ENCODE assay signal across 8 cellular contexts in genomic region chrX:56800801-56801200, GRCh38.
DNase-seq lines count a peak whose midpoint lies in the region; ATAC-seq and TF ChIP-seq lines count a peak whose summit lies in the region.

No MANE protein-coding gene starts in this region.

- H3K9me3 Mint-ChIP-seq in progenitor cell of endocrine pancreas (ENCODE audit: low read depth), result peaks cover 13% of the 10 kb centered on the region

- ATAC-seq in HG03520 (IDR thresholded peaks at IDR 0.05; ENCODE audit: unreplicated experiment) (peak; percentile 74), GM18861 (IDR thresholded peaks at IDR 0.05; ENCODE audit: unreplicated experiment) (no peak)

- H3K4me1 Mint-ChIP-seq in progenitor cell of endocrine pancreas (ENCODE audit: low read depth), result peaks cover 1% of the 10 kb centered on the region

- H3K4me3 Mint-ChIP-seq in progenitor cell of endocrine pancreas (ENCODE audit: low read depth), result no peak overlapping the region

- TF ChIP-seq CTCF in progenitor cell of endocrine pancreas (IDR thresholded peaks at IDR 0.05; ENCODE audit: unreplicated experiment), result no peak

- DNase-seq in activated CD4-positive, CD25-positive, alpha-beta regulatory T cell treated with anti-CD3 and anti-CD28 coated beads, Interleukin-2, amount 50 U/mL, for 16 hours (ENCODE audit: low read depth, low spot score), result peak; percentile 16
- DNase-seq in activated CD4-positive, CD25-positive, alpha-beta regulatory T cell treated with anti-CD3 and anti-CD28 coated beads, Interleukin-2, amount 50 U/mL, for 72 hours, result no peak
- DNase-seq in activated effector memory CD4-positive, alpha-beta T cell treated with anti-CD3 and anti-CD28 coated beads, Interleukin-2, amount 50 U/mL, for 16 hours, result peak; percentile 81
- DNase-seq in stimulated activated CD4-positive, alpha-beta T cell treated with anti-CD3 and anti-CD28 coated beads, TNF-alpha, amount 100 ng/mL, for 4 hours (ENCODE audit: low read depth in 3 of 3), result peak in 2 of 3 experiments; percentile 34 to 37
- DNase-seq in NCI-H1930 (lab: John Stamatoyannopoulos, UW) (no peak), progenitor cell of endocrine pancreas (ENCODE audit: low spot score, unreplicated experiment) (no peak)

- H3K36me3 Mint-ChIP-seq in progenitor cell of endocrine pancreas (ENCODE audit: insufficient read depth), result peaks cover 7% of the 10 kb centered on the region

- no peak overlapping the region for H3K27ac Mint-ChIP-seq in progenitor cell of endocrine pancreas

- H3K27me3 Mint-ChIP-seq in progenitor cell of endocrine pancreas, result no peaks in the 10 kb centered on the region

Comparison
In these comparisons a context has a peak if more than half of its experiments do, and no peak if none do; other contexts are left out.
1. DNase-seq: peak in activated CD4-positive, CD25-positive, alpha-beta regulatory T cell treated with anti-CD3 and anti-CD28 coated beads, Interleukin-2, amount 50 U/mL, for 16 hours (single experiment), activated effector memory CD4-positive, alpha-beta T cell treated with anti-CD3 and anti-CD28 coated beads, Interleukin-2, amount 50 U/mL, for 16 hours (single experiment) and stimulated activated CD4-positive, alpha-beta T cell treated with anti-CD3 and anti-CD28 coated beads, TNF-alpha, amount 100 ng/mL, for 4 hours (2 of 3); none in activated CD4-positive, CD25-positive, alpha-beta regulatory T cell treated with anti-CD3 and anti-CD28 coated beads, Interleukin-2, amount 50 U/mL, for 72 hours (single experiment), NCI-H1930 (0 of 2) and progenitor cell of endocrine pancreas (single experiment).